ENCODE assay signal across 1 cellular context in genomic region chr11:846496-847098, GRCh38.
TF ChIP-seq lines count a peak whose summit lies in the region.

No MANE protein-coding gene starts in this region.

TF ChIP-seq in GM12878, 131 proteins besides CTCF, POLR2A, EP300 and RAD21:
- TF ChIP-seq TARDBP (IDR thresholded peaks at IDR 0.05; ENCODE audit: borderline replicate concordance): no peak
- no peak for TF ChIP-seq MEF2B (IDR thresholded peaks at IDR 0.05; ENCODE audit: partially characterized antibody, poor library complexity, severe bottlenecking)
- no peak for TF ChIP-seq ZNF622 (IDR thresholded peaks at IDR 0.05)
- no peak for TF ChIP-seq CEBPZ (IDR thresholded peaks at IDR 0.05; ENCODE audit: low read depth, low read length)
- no peak for TF ChIP-seq FOXK2 (IDR thresholded peaks at IDR 0.05)
- TF ChIP-seq MTA3 (IDR thresholded peaks at IDR 0.05; ENCODE audit: borderline replicate concordance, low read length): no peak
- no peak for TF ChIP-seq USF1 (IDR thresholded peaks at IDR 0.05; ENCODE audit: borderline replicate concordance, extremely low read length, insufficient read depth, low read depth, low read length)
- TF ChIP-seq, protein P1, sequence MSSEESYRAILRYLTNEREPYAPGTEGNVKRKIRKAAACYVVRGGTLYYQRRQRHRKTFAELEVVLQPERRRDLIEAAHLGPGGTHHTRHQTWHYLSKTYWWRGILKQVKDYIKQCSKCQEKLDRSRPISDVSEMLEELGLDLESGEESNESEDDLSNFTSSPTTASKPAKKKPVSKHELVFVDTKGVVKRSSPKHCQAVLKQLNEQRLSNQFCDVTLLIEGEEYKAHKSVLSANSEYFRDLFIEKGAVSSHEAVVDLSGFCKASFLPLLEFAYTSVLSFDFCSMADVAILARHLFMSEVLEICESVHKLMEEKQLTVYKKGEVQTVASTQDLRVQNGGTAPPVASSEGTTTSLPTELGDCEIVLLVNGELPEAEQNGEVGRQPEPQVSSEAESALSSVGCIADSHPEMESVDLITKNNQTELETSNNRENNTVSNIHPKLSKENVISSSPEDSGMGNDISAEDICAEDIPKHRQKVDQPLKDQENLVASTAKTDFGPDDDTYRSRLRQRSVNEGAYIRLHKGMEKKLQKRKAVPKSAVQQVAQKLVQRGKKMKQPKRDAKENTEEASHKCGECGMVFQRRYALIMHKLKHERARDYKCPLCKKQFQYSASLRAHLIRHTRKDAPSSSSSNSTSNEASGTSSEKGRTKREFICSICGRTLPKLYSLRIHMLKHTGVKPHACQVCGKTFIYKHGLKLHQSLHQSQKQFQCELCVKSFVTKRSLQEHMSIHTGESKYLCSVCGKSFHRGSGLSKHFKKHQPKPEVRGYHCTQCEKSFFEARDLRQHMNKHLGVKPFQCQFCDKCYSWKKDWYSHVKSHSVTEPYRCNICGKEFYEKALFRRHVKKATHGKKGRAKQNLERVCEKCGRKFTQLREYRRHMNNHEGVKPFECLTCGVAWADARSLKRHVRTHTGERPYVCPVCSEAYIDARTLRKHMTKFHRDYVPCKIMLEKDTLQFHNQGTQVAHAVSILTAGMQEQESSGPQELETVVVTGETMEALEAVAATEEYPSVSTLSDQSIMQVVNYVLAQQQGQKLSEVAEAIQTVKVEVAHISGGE (CRISPR knock-in tag; IDR thresholded peaks at IDR 0.05): no peak
- no peak for TF ChIP-seq TAF1 (IDR thresholded peaks at IDR 0.05; ENCODE audit: borderline replicate concordance, low read depth, low read length)
- TF ChIP-seq IKZF2 (IDR thresholded peaks at IDR 0.05): no peak
- no peak for TF ChIP-seq NBN (IDR thresholded peaks at IDR 0.05)
- TF ChIP-seq TCF3 (IDR thresholded peaks at IDR 0.05; ENCODE audit: borderline replicate concordance, insufficient read depth, low read depth, low read length): no peak
- TF ChIP-seq ZBTB40 (IDR thresholded peaks at IDR 0.05; ENCODE audit: borderline replicate concordance): no peak
- no peak for TF ChIP-seq KAT2A (conservative IDR thresholded peaks at IDR 0.05; ENCODE audit: control insufficient read depth, low read depth, low read length)
- no peak for TF ChIP-seq ZNF207 (IDR thresholded peaks at IDR 0.05; ENCODE audit: borderline replicate concordance)
- TF ChIP-seq, protein P2, sequence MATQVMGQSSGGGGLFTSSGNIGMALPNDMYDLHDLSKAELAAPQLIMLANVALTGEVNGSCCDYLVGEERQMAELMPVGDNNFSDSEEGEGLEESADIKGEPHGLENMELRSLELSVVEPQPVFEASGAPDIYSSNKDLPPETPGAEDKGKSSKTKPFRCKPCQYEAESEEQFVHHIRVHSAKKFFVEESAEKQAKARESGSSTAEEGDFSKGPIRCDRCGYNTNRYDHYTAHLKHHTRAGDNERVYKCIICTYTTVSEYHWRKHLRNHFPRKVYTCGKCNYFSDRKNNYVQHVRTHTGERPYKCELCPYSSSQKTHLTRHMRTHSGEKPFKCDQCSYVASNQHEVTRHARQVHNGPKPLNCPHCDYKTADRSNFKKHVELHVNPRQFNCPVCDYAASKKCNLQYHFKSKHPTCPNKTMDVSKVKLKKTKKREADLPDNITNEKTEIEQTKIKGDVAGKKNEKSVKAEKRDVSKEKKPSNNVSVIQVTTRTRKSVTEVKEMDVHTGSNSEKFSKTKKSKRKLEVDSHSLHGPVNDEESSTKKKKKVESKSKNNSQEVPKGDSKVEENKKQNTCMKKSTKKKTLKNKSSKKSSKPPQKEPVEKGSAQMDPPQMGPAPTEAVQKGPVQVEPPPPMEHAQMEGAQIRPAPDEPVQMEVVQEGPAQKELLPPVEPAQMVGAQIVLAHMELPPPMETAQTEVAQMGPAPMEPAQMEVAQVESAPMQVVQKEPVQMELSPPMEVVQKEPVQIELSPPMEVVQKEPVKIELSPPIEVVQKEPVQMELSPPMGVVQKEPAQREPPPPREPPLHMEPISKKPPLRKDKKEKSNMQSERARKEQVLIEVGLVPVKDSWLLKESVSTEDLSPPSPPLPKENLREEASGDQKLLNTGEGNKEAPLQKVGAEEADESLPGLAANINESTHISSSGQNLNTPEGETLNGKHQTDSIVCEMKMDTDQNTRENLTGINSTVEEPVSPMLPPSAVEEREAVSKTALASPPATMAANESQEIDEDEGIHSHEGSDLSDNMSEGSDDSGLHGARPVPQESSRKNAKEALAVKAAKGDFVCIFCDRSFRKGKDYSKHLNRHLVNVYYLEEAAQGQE (IDR thresholded peaks at IDR 0.05; ENCODE audit: low read depth, low read length): no peak
- no peak for TF ChIP-seq NFXL1 (IDR thresholded peaks at IDR 0.05; ENCODE audit: borderline replicate concordance)
- TF ChIP-seq BHLHE40 (IDR thresholded peaks at IDR 0.05; ENCODE audit: borderline replicate concordance in 1 of 2, low read depth in 2 of 2, low read length in 1 of 2): no peak
TF ChIP-seq in GM12878: peak in this region for 0.
